In the genomic region with DNA sequence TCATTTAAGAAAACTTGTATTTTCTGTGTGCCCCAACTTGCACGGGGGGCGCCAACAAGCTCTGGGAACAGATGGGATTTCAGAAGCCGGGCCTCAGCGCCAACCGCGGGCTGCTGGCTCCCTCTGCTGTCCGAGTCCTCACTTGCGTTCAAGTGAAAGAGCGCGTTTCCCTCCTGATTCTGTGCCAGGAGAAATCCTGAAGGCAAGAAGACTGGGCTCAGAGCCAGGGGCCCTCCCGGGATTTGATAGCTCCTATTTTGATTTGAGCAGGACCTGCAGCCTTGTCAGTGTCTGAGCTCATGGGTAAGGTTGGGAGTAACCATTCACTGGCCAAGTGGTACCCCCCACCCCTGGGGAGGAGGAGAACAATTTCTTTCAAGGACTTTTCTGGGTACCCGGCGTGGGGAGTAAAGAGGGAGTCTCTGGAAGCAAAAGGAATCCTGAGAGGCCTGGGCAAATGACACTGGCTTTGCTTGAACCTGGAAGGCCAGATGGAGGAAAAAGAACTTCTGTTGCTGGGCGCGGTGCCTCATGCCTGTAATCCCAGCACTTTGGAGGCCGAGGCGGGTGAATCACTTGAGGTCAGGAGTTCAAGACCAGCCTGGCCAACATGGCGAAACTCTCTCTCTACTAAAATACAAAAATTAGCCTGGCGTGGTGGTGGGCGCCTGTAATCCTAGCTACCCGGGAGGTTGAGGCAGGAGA, we compare ENCODE assay signal across 8 cellular contexts.
A peak's percentile ranks its signal among the peaks of the same experiment; 100 is the strongest.
DNase-seq lines count a peak whose midpoint lies in the region; ATAC-seq and TF ChIP-seq lines count a peak whose summit lies in the region.

No MANE protein-coding gene starts in this region.

- DNase-seq in G401 (ENCODE audit: low spot score) (peak; percentile 89), NAMALWA (ENCODE audit: low spot score) (peak; percentile 49), SJCRH30 (peak; percentile 93 to 95), germinal center (ENCODE audit: low spot score) (peak; percentile 75), osteocyte (ENCODE audit: extremely low spot score, unreplicated experiment) (peak; percentile 94), testis (peak; percentile 98)
- peak; percentile 35 to 64 (median 50) for DNase-seq in activated naive CD4-positive, alpha-beta T cell (lab: John Stamatoyannopoulos, UW)

- H3K4me3 ChIP-seq in SJCRH30 (peak overlapping the region; percentile 56), testis (peak overlapping the region; percentile 15 to 21)

- peak overlapping the region; percentile 48 for H3K4me3 Mint-ChIP-seq in osteocyte (ENCODE audit: unreplicated experiment)

- H3K4me1 ChIP-seq in SJCRH30 (peaks cover 5% of the 10 kb centered on the region; the same call in 1 of the 2 replicates), testis (peaks cover 5% of the 10 kb centered on the region)

- no peak overlapping the region for H3K27ac Mint-ChIP-seq in osteocyte (ENCODE audit: unreplicated experiment)

- intact Hi-C loops in testis (cut with DNase I; ENCODE audit: low total_unique reads): loop anchor here (5.0 kb wide), 1 partner anchor 616 kb away; no protein-coding TSS in a partner anchor

- peaks cover 5% of the 10 kb centered on the region for H3K36me3 Mint-ChIP-seq in osteocyte (ENCODE audit: unreplicated experiment)

- H3K36me3 ChIP-seq in SJCRH30: no peaks in the 10 kb centered on the region
- no peaks in the 10 kb centered on the region for H3K36me3 ChIP-seq in testis (ENCODE audit: low read depth, missing control alignments)

- H3K9me3 ChIP-seq in SJCRH30 (replicated peaks) (no peaks in the 10 kb centered on the region), testis (no peaks in the 10 kb centered on the region)

- in situ Hi-C loops in G401 (cut with HindIII; ENCODE audit: low sequenced_read_pairs): no loop called here

- H3K27ac ChIP-seq in SJCRH30: peak overlapping the region; percentile 43
- no peak overlapping the region for H3K27ac ChIP-seq in testis

- no peaks in the 10 kb centered on the region for H3K27me3 Mint-ChIP-seq in osteocyte (ENCODE audit: unreplicated experiment)

- 17 to 20% methylated on average over 21 of the region's 21 CpGs for WGBS in testis, 2 donors

- H3K9me3 Mint-ChIP-seq in osteocyte (ENCODE audit: unreplicated experiment): peaks cover 1% of the 10 kb centered on the region

- H3K4me1 Mint-ChIP-seq in osteocyte (ENCODE audit: unreplicated experiment): peaks cover 16% of the 10 kb centered on the region

- no peaks in the 10 kb centered on the region for H3K27me3 ChIP-seq in SJCRH30
- H3K27me3 ChIP-seq in testis: no peaks in the 10 kb centered on the region

- TF ChIP-seq CTCF in osteocyte (IDR thresholded peaks at IDR 0.05) (peak; percentile 99), testis (IDR thresholded peaks at IDR 0.05) (peak; percentile 78 to 83 (median 81))

- ATAC-seq in GM21576 (IDR thresholded peaks at IDR 0.05; ENCODE audit: unreplicated experiment): no peak

- no peak for TF ChIP-seq POLR2A in testis (IDR thresholded peaks at IDR 0.05)
